7 cellular contexts compared by ENCODE assay signal in the genomic region with DNA sequence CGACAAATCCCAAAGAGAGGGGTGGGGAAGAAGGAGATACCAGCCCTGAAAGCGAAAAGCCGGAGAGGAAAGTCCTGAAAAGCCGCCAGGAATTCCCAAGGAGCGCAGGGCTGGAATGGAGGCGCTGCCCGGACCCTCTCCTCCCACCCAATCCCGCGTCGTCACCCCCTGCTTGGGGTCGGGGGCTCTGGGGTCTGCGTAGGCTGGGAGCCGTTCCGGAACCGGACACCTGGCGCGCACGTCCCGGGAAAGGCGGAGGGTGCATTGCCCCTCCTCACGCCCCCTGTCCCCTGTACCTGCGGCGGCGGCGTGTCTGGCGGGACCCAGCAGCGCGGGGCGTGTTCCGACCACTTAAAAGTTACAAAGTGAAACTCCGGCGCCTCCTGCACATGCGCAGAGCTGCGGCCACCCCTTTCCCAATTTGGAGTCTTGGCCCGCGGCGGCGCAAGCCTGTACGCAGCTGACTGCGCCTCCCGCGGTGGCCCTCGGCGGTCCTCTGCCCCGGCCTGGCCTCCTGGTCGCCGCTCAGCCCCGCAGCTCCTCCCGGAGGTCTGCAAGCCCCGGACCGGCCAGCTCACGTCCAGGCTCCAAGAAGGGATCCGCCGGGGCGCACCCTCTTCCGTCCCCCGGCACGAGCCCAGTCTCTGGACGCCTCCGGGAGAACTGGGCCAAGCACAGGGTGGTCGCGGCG. TPM values are rescaled to one million over a fixed set of nuclear protein-coding genes. Genes with fewer than 3 reads are reported as not detected.
DNase-seq lines count a peak whose midpoint lies in the region; TF ChIP-seq lines count a peak whose summit lies in the region.

A gene (minus strand): TSS at position 373 of the 691 bp plus-strand sequence. CDS start 4,800 bp downstream, outside the sequence.

- H3K27ac ChIP-seq in layer of hippocampus (ENCODE audit: low read depth, low read length): peak within 1 kb of the TSS; percentile 98

- in situ Hi-C loops in GM13976 (cut with MboI; ENCODE audit: low sequenced_read_pairs, unreplicated experiment): no loop called here

- peak within 1 kb of the TSS; percentile 91 for H3K27ac Mint-ChIP-seq in chondrocyte (ENCODE audit: unreplicated experiment)

- H3K4me1 Mint-ChIP-seq in chondrocyte (ENCODE audit: low read depth): peaks cover 53% of the 10 kb centered on the region

- no peaks in the 10 kb centered on the region for H3K9me3 Mint-ChIP-seq in chondrocyte (ENCODE audit: low read depth)

- H3K36me3 Mint-ChIP-seq in chondrocyte (ENCODE audit: low read depth): peaks cover 1% of the 10 kb centered on the region

- H3K4me3 Mint-ChIP-seq in chondrocyte (ENCODE audit: unreplicated experiment): peak within 1 kb of the TSS; percentile 91

- H3K27me3 ChIP-seq in layer of hippocampus (ENCODE audit: control insufficient read depth, insufficient read depth, low read length): no peaks in the 10 kb centered on the region

- DNase-seq in GM13976 (ENCODE audit: low spot score) (peak; percentile 97), HFF-Myc (ENCODE audit: extremely low read depth, low read depth) (peak; percentile 37), MV-4-11 (lab: John Stamatoyannopoulos, UW) (peak; percentile 78), chondrocyte (ENCODE audit: low spot score) (no peak)
- DNase-seq in activated CD4-positive, alpha-beta T cell treated with anti-CD3 and anti-CD28 coated beads for 24 hours (ENCODE audit: low read depth in 2 of 2): peak; percentile 82 to 84
- peak; percentile 83 for DNase-seq in stimulated activated CD4-positive, alpha-beta T cell treated with anti-CD3 and anti-CD28 coated beads, Interleukin-1b, Interleukin-23, amount 100 ng/mL, for 48 hours

- TF ChIP-seq CTCF in GM13976 (IDR thresholded peaks at IDR 0.05; ENCODE audit: borderline replicate concordance, control extremely low read depth, extremely low read depth, insufficient read depth, missing control alignments) (peak; percentile 30), HFF-Myc (IDR thresholded peaks at IDR 0.05; ENCODE audit: low read depth, low read length, missing control alignments) (peak; percentile 14), chondrocyte (IDR thresholded peaks at IDR 0.05) (peak; percentile 64)

- H3K27me3 Mint-ChIP-seq in chondrocyte (ENCODE audit: low read depth): no peaks in the 10 kb centered on the region

- H3K4me3 ChIP-seq in HFF-Myc (replicated peaks; ENCODE audit: low read depth, low read length): peak within 1 kb of the TSS; percentile 62

RNA-seq across cellular contexts. Expression of the gene that starts here (rescaled TPM):
- total RNA-seq in chondrocyte: 48.4 to 52.5 TPM (median 50.3 TPM) in 3 replicates

Comparison
In these comparisons a context has a peak if more than half of its experiments do, and no peak if none do; other contexts are left out.
1. CTCF ChIP-seq: peak in every context shown above with its lines; median percentile 64 in chondrocyte; 30 in GM13976; 14 in HFF-Myc.